8 cellular contexts compared by ENCODE assay signal in genomic region chr22:37492428-37493344, GRCh38. TPM values are rescaled to one million over a fixed set of nuclear protein-coding genes. Genes with fewer than 3 reads are reported as not detected.
DNase-seq lines count a peak whose midpoint lies in the region; ATAC-seq and TF ChIP-seq lines count a peak whose summit lies in the region.

No MANE protein-coding gene starts in this region.

- no peaks in the 10 kb centered on the region for H3K9me3 Mint-ChIP-seq in activated CD4-positive, alpha-beta T cell treated with anti-CD3 and anti-CD28 coated beads for 36 hours (ENCODE audit: low read depth)
- H3K9me3 Mint-ChIP-seq in endothelial cell (ENCODE audit: unreplicated experiment) = no peaks in the 10 kb centered on the region

- H3K36me3 Mint-ChIP-seq in activated CD4-positive, alpha-beta T cell treated with anti-CD3 and anti-CD28 coated beads for 36 hours (ENCODE audit: low read depth) = no peaks in the 10 kb centered on the region
- H3K36me3 Mint-ChIP-seq in endothelial cell (ENCODE audit: low read depth, unreplicated experiment) = peaks cover 30% of the 10 kb centered on the region

- TF ChIP-seq CTCF in DND-41 (IDR thresholded peaks at IDR 0.05; ENCODE audit: borderline replicate concordance, extremely low read depth, low read length, poor library complexity, severe bottlenecking) (peak; percentile 60), endothelial cell (IDR thresholded peaks at IDR 0.05; ENCODE audit: unreplicated experiment) (peak; percentile 42), psoas muscle (IDR thresholded peaks at IDR 0.05) (peak; percentile 4)

- H3K27me3 Mint-ChIP-seq in activated CD4-positive, alpha-beta T cell treated with anti-CD3 and anti-CD28 coated beads for 36 hours = no peaks in the 10 kb centered on the region
- peaks cover 13% of the 10 kb centered on the region for H3K27me3 Mint-ChIP-seq in endothelial cell (ENCODE audit: unreplicated experiment)

- peak overlapping the region; percentile 1 for H3K27ac Mint-ChIP-seq in activated CD4-positive, alpha-beta T cell treated with anti-CD3 and anti-CD28 coated beads for 36 hours
- no peak overlapping the region for H3K27ac Mint-ChIP-seq in endothelial cell (ENCODE audit: unreplicated experiment)

- peaks cover 32% of the 10 kb centered on the region for H3K4me1 Mint-ChIP-seq in activated CD4-positive, alpha-beta T cell treated with anti-CD3 and anti-CD28 coated beads for 36 hours
- H3K4me1 Mint-ChIP-seq in endothelial cell (ENCODE audit: unreplicated experiment) = peaks cover 7% of the 10 kb centered on the region

- intact Hi-C loops in activated CD4-positive, alpha-beta T cell treated with anti-CD3 and anti-CD28 coated beads for 36 hours (cut with DNase I, micrococcal nuclease) = no loop called here
- intact Hi-C loops in psoas muscle (cut with DNase I) = no loop called here

- H3K27ac ChIP-seq in DND-41 (ENCODE audit: low read length) (no peak overlapping the region), Karpas-422 (ENCODE audit: low read length) (no peak overlapping the region), psoas muscle (no peak overlapping the region)

- no peak overlapping the region for H3K9ac ChIP-seq in DND-41 (ENCODE audit: low read depth, low read length)
- no peak overlapping the region for H3K9ac ChIP-seq in Karpas-422 (ENCODE audit: low read length)

- H3K4me3 ChIP-seq in DND-41 (ENCODE audit: low read depth in 1 of 2, low read length in 2 of 2) (no peak overlapping the region), Karpas-422 (ENCODE audit: low read length) (no peak overlapping the region), psoas muscle (no peak overlapping the region)

- H3K36me3 ChIP-seq in DND-41 (ENCODE audit: insufficient read depth, low read length) (no peaks in the 10 kb centered on the region), Karpas-422 (ENCODE audit: insufficient read depth, low read length) (no peaks in the 10 kb centered on the region), psoas muscle (ENCODE audit: insufficient read depth in 1 of 2, low read depth in 1 of 2) (no peaks in the 10 kb centered on the region)

- ATAC-seq in DND-41 (ENCODE audit: insufficient read depth, low read depth) (peak; percentile 66), psoas muscle (no peak), GM18909 (IDR thresholded peaks at IDR 0.05; ENCODE audit: poor library complexity, unreplicated experiment) (no peak), HG03469 (IDR thresholded peaks at IDR 0.05; ENCODE audit: unreplicated experiment) (no peak)
- ATAC-seq in activated CD4-positive, alpha-beta T cell treated with anti-CD3 and anti-CD28 coated beads for 36 hours = peak; percentile 89

- no peaks in the 10 kb centered on the region for H3K9me2 ChIP-seq in Karpas-422 (replicated peaks; ENCODE audit: insufficient read depth, low read length)

- POLR2A ChIA-PET in activated CD4-positive, alpha-beta T cell treated with anti-CD3 and anti-CD28 coated beads for 36 hours (lab: Charles Lee) = no interaction called here

- H3K27me3 ChIP-seq in DND-41 (ENCODE audit: insufficient read depth, low read length, poor library complexity) = no peaks in the 10 kb centered on the region
- H3K27me3 ChIP-seq in Karpas-422 (ENCODE audit: low read length) = no peaks in the 10 kb centered on the region; the same call in 1 of the 2 replicates
- peaks cover 0 to 11% (median 0%) of the 10 kb centered on the region in 3 donors for H3K27me3 ChIP-seq in psoas muscle (ENCODE audit: insufficient read depth in 3 of 3, low read length in 2 of 3)

- H2AFZ ChIP-seq in DND-41 (ENCODE audit: low read depth, low read length) (no peak overlapping the region), Karpas-422 (ENCODE audit: low read length) (no peak overlapping the region)

- H3K79me2 ChIP-seq in DND-41 (ENCODE audit: insufficient read depth, low read length) (no peaks in the 10 kb centered on the region), Karpas-422 (ENCODE audit: low read length) (no peaks in the 10 kb centered on the region)

- H3K9me3 ChIP-seq in DND-41 (ENCODE audit: insufficient read depth, low read length, severe bottlenecking) (no peaks in the 10 kb centered on the region), Karpas-422 (ENCODE audit: low read length) (no peaks in the 10 kb centered on the region), psoas muscle (no peaks in the 10 kb centered on the region)

- H3K4me2 ChIP-seq in DND-41 (ENCODE audit: insufficient read depth, low read length) = no peak overlapping the region
- H3K4me2 ChIP-seq in Karpas-422 (ENCODE audit: low read depth, low read length, poor library complexity, severe bottlenecking) = no peak overlapping the region

- DNase-seq in DND-41 (peak; percentile 37), Karpas-422 (peak; percentile 88), endothelial cell (ENCODE audit: low spot score) (peak; percentile 60), psoas muscle (no peak), NCI-H510A treated with DMSO at 0.1 percent for 48 hours (lab: John Stamatoyannopoulos, UW) (no peak)
- DNase-seq in activated CD4-positive, alpha-beta T cell treated with anti-CD3 and anti-CD28 coated beads for 36 hours = peak; percentile 77

- H3K4me1 ChIP-seq in DND-41 (ENCODE audit: insufficient read depth, low read length) = no peaks in the 10 kb centered on the region
- H3K4me1 ChIP-seq in Karpas-422 (ENCODE audit: low read length) = no peaks in the 10 kb centered on the region; the same call in 1 of the 2 replicates
- H3K4me1 ChIP-seq in psoas muscle = no peaks in the 10 kb centered on the region

- 74 to 76% (median 75%) methylated on average over 24 of the region's 24 CpGs for WGBS in psoas muscle, 3 donors

- H4K20me1 ChIP-seq in DND-41 (ENCODE audit: insufficient read depth, low read length) (0 out of 2 replicates have a peak, but pooled peaks cover 6% of the 10 kb centered on the region), Karpas-422 (ENCODE audit: insufficient read depth, low read depth, low read length) (no peaks in the 10 kb centered on the region)

- H3K4me3 Mint-ChIP-seq in activated CD4-positive, alpha-beta T cell treated with anti-CD3 and anti-CD28 coated beads for 36 hours = no peak overlapping the region
- H3K4me3 Mint-ChIP-seq in endothelial cell (ENCODE audit: unreplicated experiment) = peak overlapping the region; percentile 71

- CTCF ChIA-PET in activated CD4-positive, alpha-beta T cell treated with anti-CD3 and anti-CD28 coated beads for 36 hours (lab: Charles Lee) = interaction anchor here (1.1 kb wide), 1 partner anchor 14 kb away, joined by 3 read pairs; no protein-coding TSS in a partner anchor

RNA-seq across cellular contexts. Expression of gene MFNG, which starts 6.5 kb away (rescaled TPM):
- 91.1 and 105 TPM in 2 replicates for total RNA-seq in Karpas-422 (2014; rRNA removed; shearing (Covaris generic); ENCODE audit: low replicate concordance)
- total RNA-seq in activated CD4-positive, alpha-beta T cell treated with anti-CD3 and anti-CD28 coated beads for 36 hours = 100 to 1,000 TPM; 108 to 125 TPM
- total RNA-seq in endothelial cell (ENCODE audit: unreplicated experiment) (75.4 TPM), psoas muscle (1 to 10 TPM; 4.5 to 8.0 (median 7.7) TPM)
- 1 to 10 TPM; 4.3 to 9.6 (median 8.2) TPM for polyA plus RNA-seq in psoas muscle

RNA-seq across cellular contexts. Expression of gene CARD10, which starts 26.5 kb away (rescaled TPM):
- total RNA-seq in Karpas-422 (2014; rRNA removed; shearing (Covaris generic); ENCODE audit: low replicate concordance) = not detected in 2 replicates
- total RNA-seq in activated CD4-positive, alpha-beta T cell treated with anti-CD3 and anti-CD28 coated beads for 36 hours = not detected
- total RNA-seq in endothelial cell (ENCODE audit: unreplicated experiment) (26.0 TPM), psoas muscle (1 to 10 TPM; 3.8 to 8.0 (median 4.5) TPM)
- 1 to 10 TPM; 2.9 to 6.9 (median 4.1) TPM for polyA plus RNA-seq in psoas muscle

Comparison
In these comparisons a context has a peak if more than half of its experiments do, and no peak if none do; other contexts are left out.
1. ATAC-seq: peak in DND-41 (single experiment) and activated CD4-positive, alpha-beta T cell treated with anti-CD3 and anti-CD28 coated beads for 36 hours (single experiment); none in psoas muscle (0 of 4), GM18909 (single experiment) and HG03469 (single experiment).
2. DNase-seq: peak in DND-41 (single experiment), Karpas-422 (single experiment), activated CD4-positive, alpha-beta T cell treated with anti-CD3 and anti-CD28 coated beads for 36 hours (single experiment) and endothelial cell (single experiment); none in psoas muscle (0 of 2) and NCI-H510A treated with DMSO at 0.1 percent for 48 hours (single experiment).
3. CTCF ChIP-seq: peak in every context shown above with its lines; median percentile 60 in DND-41; 42 in endothelial cell; 4 in psoas muscle.